In the genomic region with DNA sequence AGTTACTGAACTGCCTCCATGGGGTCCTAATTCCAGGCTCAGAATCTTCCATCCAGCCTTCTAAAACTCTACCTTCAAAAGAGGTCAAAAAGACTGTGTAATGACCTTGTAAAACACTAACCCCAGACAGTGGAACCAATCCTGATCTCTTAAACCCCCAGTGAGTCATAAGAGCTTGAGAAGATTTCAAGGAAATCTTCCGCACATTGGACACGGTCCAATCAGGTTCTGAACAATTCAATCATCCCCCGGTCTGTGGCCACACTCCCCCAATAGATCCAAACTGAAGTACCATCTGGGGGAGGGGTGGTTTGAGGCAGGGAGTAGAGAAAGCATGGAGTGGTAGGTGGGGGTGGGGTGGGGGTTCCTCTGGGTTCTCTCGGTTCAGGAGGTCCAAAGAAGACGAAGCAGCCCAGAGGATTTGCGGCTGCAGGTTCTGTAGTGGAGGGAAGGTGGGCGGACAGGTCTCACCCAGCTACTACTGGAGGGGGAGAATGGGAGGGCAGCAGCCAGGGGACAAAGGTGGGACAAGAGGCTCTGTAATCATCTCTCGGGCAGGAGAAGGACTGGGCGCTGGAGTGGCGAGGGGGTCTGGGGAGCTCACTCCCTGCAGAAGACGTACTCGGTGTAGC, we compare ENCODE assay signal across 8 cellular contexts. TPM values are rescaled to one million over a fixed set of nuclear protein-coding genes. Genes with fewer than 3 reads are reported as not detected.
A peak's percentile ranks its signal among the peaks of the same experiment; 100 is the strongest.
DNase-seq lines count a peak whose midpoint lies in the region; ATAC-seq lines count a peak whose summit lies in the region.

No MANE protein-coding gene starts in this region.

- H3K4me3 Mint-ChIP-seq in activated CD4-positive, alpha-beta T cell treated with anti-CD3 and anti-CD28 coated beads for 36 hours = peak overlapping the region; percentile 93
- peak overlapping the region; percentile 95 for H3K4me3 Mint-ChIP-seq in activated naive CD8-positive, alpha-beta T cell treated with anti-CD3 and anti-CD28 coated beads, Interleukin-2, amount 10 ng/mL, durations not matched to agents 7 days and 5 days
- peak overlapping the region; percentile 74 to 82 (median 79) for H3K4me3 Mint-ChIP-seq in immature natural killer cell

- CTCF ChIA-PET in activated CD4-positive, alpha-beta T cell treated with anti-CD3 and anti-CD28 coated beads for 36 hours (lab: Charles Lee) = interaction anchor here (0.6 to 2.4 kb wide), 8 partner anchors 10 to 217 kb away, joined by 3 to 11 read pairs (median 5); no protein-coding TSS in a partner anchor

- H3K27me3 Mint-ChIP-seq in activated CD4-positive, alpha-beta T cell treated with anti-CD3 and anti-CD28 coated beads for 36 hours = peaks cover 5% of the 10 kb centered on the region
- peaks cover 22% of the 10 kb centered on the region for H3K27me3 Mint-ChIP-seq in activated naive CD8-positive, alpha-beta T cell treated with anti-CD3 and anti-CD28 coated beads, Interleukin-2, amount 10 ng/mL, durations not matched to agents 7 days and 5 days
- H3K27me3 Mint-ChIP-seq in immature natural killer cell (ENCODE audit: low read depth in 3 of 3) = peaks cover 7 to 34% (median 27%) of the 10 kb centered on the region in 3 donors

- H3K27ac ChIP-seq in temporal lobe (ENCODE audit: low read depth, low read length) = peak overlapping the region; percentile 81

- H3K9me3 Mint-ChIP-seq in activated CD4-positive, alpha-beta T cell treated with anti-CD3 and anti-CD28 coated beads for 36 hours (ENCODE audit: low read depth) = no peaks in the 10 kb centered on the region
- no peaks in the 10 kb centered on the region for H3K9me3 Mint-ChIP-seq in activated naive CD8-positive, alpha-beta T cell treated with anti-CD3 and anti-CD28 coated beads, Interleukin-2, amount 10 ng/mL, durations not matched to agents 7 days and 5 days
- H3K9me3 Mint-ChIP-seq in immature natural killer cell = no peaks in the 10 kb centered on the region

- POLR2A ChIA-PET in activated CD4-positive, alpha-beta T cell treated with anti-CD3 and anti-CD28 coated beads for 36 hours (lab: Charles Lee) = interaction anchor here (1.0 to 1.8 kb wide), 3 partner anchors 107 to 189 kb away, joined by 4 to 7 read pairs (median 4); a partner anchor contains a TSS
- POLR2A ChIA-PET in activated naive CD8-positive, alpha-beta T cell treated with anti-CD3 and anti-CD28 coated beads, Interleukin-2, amount 10 ng/mL, durations not matched to agents 7 days and 5 days (lab: Charles Lee) = interaction anchor here (1.2 to 2.5 kb wide), 4 partner anchors 10 to 142 kb away, joined by 4 to 9 read pairs (median 8); a partner anchor contains a TSS

- H3K4me1 Mint-ChIP-seq in activated CD4-positive, alpha-beta T cell treated with anti-CD3 and anti-CD28 coated beads for 36 hours = peaks cover 36% of the 10 kb centered on the region
- peaks cover 31% of the 10 kb centered on the region for H3K4me1 Mint-ChIP-seq in activated naive CD8-positive, alpha-beta T cell treated with anti-CD3 and anti-CD28 coated beads, Interleukin-2, amount 10 ng/mL, durations not matched to agents 7 days and 5 days
- peaks cover 20 to 32% of the 10 kb centered on the region in 2 donors for H3K4me1 Mint-ChIP-seq in immature natural killer cell

- peak overlapping the region; percentile 90 for H3K27ac Mint-ChIP-seq in activated CD4-positive, alpha-beta T cell treated with anti-CD3 and anti-CD28 coated beads for 36 hours
- H3K27ac Mint-ChIP-seq in activated naive CD8-positive, alpha-beta T cell treated with anti-CD3 and anti-CD28 coated beads, Interleukin-2, amount 10 ng/mL, durations not matched to agents 7 days and 5 days = peak overlapping the region; percentile 88
- peak overlapping the region in 1 of 6 donors; percentile 0 for H3K27ac Mint-ChIP-seq in immature natural killer cell

- no peak for ATAC-seq in activated CD4-positive, alpha-beta T cell treated with anti-CD3 and anti-CD28 coated beads for 36 hours
- no peak for ATAC-seq in activated naive CD8-positive, alpha-beta T cell treated with anti-CD3 and anti-CD28 coated beads, Interleukin-2, amount 10 ng/mL, durations not matched to agents 7 days and 5 days (ENCODE audit: low read depth)
- ATAC-seq in HG03565 (IDR thresholded peaks at IDR 0.05; ENCODE audit: unreplicated experiment) = no peak
- no peak for ATAC-seq in GM18870 (IDR thresholded peaks at IDR 0.05; ENCODE audit: unreplicated experiment)

- H3K36me3 Mint-ChIP-seq in activated CD4-positive, alpha-beta T cell treated with anti-CD3 and anti-CD28 coated beads for 36 hours (ENCODE audit: low read depth) = no peaks in the 10 kb centered on the region
- peaks cover 5% of the 10 kb centered on the region for H3K36me3 Mint-ChIP-seq in activated naive CD8-positive, alpha-beta T cell treated with anti-CD3 and anti-CD28 coated beads, Interleukin-2, amount 10 ng/mL, durations not matched to agents 7 days and 5 days
- no peaks in the 10 kb centered on the region for H3K36me3 Mint-ChIP-seq in immature natural killer cell

- intact Hi-C loops in activated CD4-positive, alpha-beta T cell treated with anti-CD3 and anti-CD28 coated beads for 36 hours (cut with DNase I, micrococcal nuclease) = loop anchor here (2.0 to 10.0 kb wide), 9 partner anchors 57 to 1400 kb away; a partner anchor contains a TSS

- peak; percentile 26 for DNase-seq in activated CD4-positive, alpha-beta T cell treated with anti-CD3 and anti-CD28 coated beads for 36 hours
- DNase-seq in activated CD4-positive, alpha-beta T cell treated with anti-CD3 and anti-CD28 coated beads, Interleukin-2, amount 50 U/mL, for 48 hours = no peak
- no peak for DNase-seq in activated naive CD8-positive, alpha-beta T cell treated with anti-CD3 and anti-CD28 coated beads, Interleukin-2, amount 10 ng/mL, durations not matched to agents 7 days and 5 days
- no peak for DNase-seq in immature natural killer cell
- DNase-seq in NOMO-1 treated with dmso at 0.1 percent for 144 hours (lab: John Stamatoyannopoulos, UW; ENCODE audit: unreplicated experiment) = no peak

RNA-seq across cellular contexts. Expression of a gene that starts 1.5 kb away (rescaled TPM):
- total RNA-seq in activated CD4-positive, alpha-beta T cell treated with anti-CD3 and anti-CD28 coated beads for 36 hours = 10 to 100 TPM in 1 of 2 experiments, 1 to 10 TPM in 1; 9.9 to 11.1 TPM
- 1 to 10 TPM; 6.1 to 6.5 TPM for total RNA-seq in activated naive CD8-positive, alpha-beta T cell treated with anti-CD3 and anti-CD28 coated beads, Interleukin-2, amount 10 ng/mL, durations not matched to agents 7 days and 5 days
- polyA plus RNA-seq in immature natural killer cell = 1 to 10 TPM in 1 of 3 donors, under 1 TPM in 2; 0.31 to 1.1 (median 0.47) TPM
- 126 TPM for total RNA-seq in temporal lobe

Comparison
In these comparisons a context has a peak if more than half of its experiments do, and no peak if none do; other contexts are left out.
1. RNA of a gene that starts 1.5 kb away (total RNA-seq): 126 TPM in temporal lobe (single experiment); 9.9 to 11.1 TPM in activated CD4-positive, alpha-beta T cell treated with anti-CD3 and anti-CD28 coated beads for 36 hours and 6.1 to 6.5 TPM in activated naive CD8-positive, alpha-beta T cell treated with anti-CD3 and anti-CD28 coated beads, Interleukin-2, amount 10 ng/mL, durations not matched to agents 7 days and 5 days; every median in the first group is over 10 times any median in the second.
2. Peak in every context shown above with its lines, with median percentiles within 50 percentile points of each other: H3K4me3 Mint-ChIP-seq.